Comparison of ENCODE assay signal across 1 cellular context in genomic region chr6:2901645-2902469, GRCh38.
TF ChIP-seq lines count a peak whose summit lies in the region.

No MANE protein-coding gene starts in this region.

TF ChIP-seq in K562, 482 proteins besides CTCF, POLR2A, EP300 and RAD21:
- TF ChIP-seq POLR2G (IDR thresholded peaks at IDR 0.05; ENCODE audit: low read depth, low read length) = peak; percentile 53
- TF ChIP-seq GTF2E2 (tag; IDR thresholded peaks at IDR 0.05) = 0 out of 2 replicates have a peak, but pooled peaks have one; percentile 33
- peak; percentile 9; the same call in 1 of the 2 replicates for TF ChIP-seq KDM2B (CRISPR knock-in tag; IDR thresholded peaks at IDR 0.05)
- peak; percentile 41; the same call in 1 of the 2 replicates for TF ChIP-seq EGR1 (conservative IDR thresholded peaks at IDR 0.05)
- peak; percentile 37; the same call in 1 of the 2 replicates for TF ChIP-seq ZBTB7A (IDR thresholded peaks at IDR 0.05; ENCODE audit: borderline replicate concordance, control insufficient read depth, low read depth, low read length)
- 0 out of 2 replicates have a peak, but pooled peaks have one; percentile 11 for TF ChIP-seq ZBTB43 (CRISPR knock-in tag; IDR thresholded peaks at IDR 0.05)
- TF ChIP-seq ZBTB33 (CRISPR knock-in tag; IDR thresholded peaks at IDR 0.05) = 0 out of 2 replicates have a peak, but pooled peaks have one; percentile 11
